Comparison of ENCODE assay signal across 9 cellular contexts in genomic region chr9:14271078-14271673, GRCh38. TPM values are rescaled to one million over a fixed set of nuclear protein-coding genes. Genes with fewer than 3 reads are reported as not detected.
DNase-seq lines count a peak whose midpoint lies in the region; FAIRE-seq and TF ChIP-seq lines count a peak whose summit lies in the region.
"Had no signal": no experiment of that assay in that cellular context is flagged by ENCODE, and none has a peak within 500 bp of the region (broad histone marks: within the 10 kb centered on the region; RNA-seq: fewer than 3 reads in every experiment).

No MANE protein-coding gene starts in this region.

- no TSS peak for BruUV-seq in endothelial cell of umbilical vein (replicated peaks; lab: Mats Ljungman, UMichigan)

- peak; percentile 60 for FAIRE-seq in endothelial cell of umbilical vein (lab: Jason Lieb, UNC)
- FAIRE-seq: G401.6 had no signal

- no peaks in the 10 kb centered on the region for H3K9me1 ChIP-seq in endothelial cell of umbilical vein (replicated peaks; ENCODE audit: control insufficient read depth, extremely low read depth, insufficient read depth, low read length)

- POLR2A ChIA-PET in endothelial cell of umbilical vein (lab: Charles Lee) = interaction anchor here (1.1 kb wide), 1 partner anchor 33 kb away, joined by 7 read pairs; no protein-coding TSS in a partner anchor

- CTCF ChIA-PET in endothelial cell of umbilical vein (lab: Charles Lee) = interaction anchor here (0.6 to 3.2 kb wide), 11 partner anchors 11 to 843 kb away, joined by 3 to 11 read pairs (median 4); no protein-coding TSS in a partner anchor

- TF ChIP-seq POLR2A in endothelial cell of umbilical vein (IDR thresholded peaks at IDR 0.05; ENCODE audit: low read depth, low read length) = no peak

- H4K20me1 ChIP-seq in endothelial cell of umbilical vein (replicated peaks; ENCODE audit: control insufficient read depth, extremely low read depth, insufficient read depth, low read length) = no peaks in the 10 kb centered on the region

- peak overlapping the region; percentile 5 for H3K9ac ChIP-seq in endothelial cell of umbilical vein (replicated peaks; ENCODE audit: extremely low read depth, insufficient read depth, low read length)

- H3K79me2 ChIP-seq in endothelial cell of umbilical vein (ENCODE audit: control insufficient read depth, insufficient read depth, low read length) = peaks cover 86% of the 10 kb centered on the region

- H3K4me1 ChIP-seq in endothelial cell of umbilical vein (ENCODE audit: control insufficient read depth, extremely low read depth, insufficient read depth, low read length) = peaks cover 64% of the 10 kb centered on the region

- peak overlapping the region; percentile 59 for H3K4me2 ChIP-seq in endothelial cell of umbilical vein (ENCODE audit: insufficient read depth, low read length)

- no peaks in the 10 kb centered on the region for H3K9me3 ChIP-seq in endothelial cell of umbilical vein (replicated peaks; ENCODE audit: control insufficient read depth, insufficient read depth, low read length)

- no peaks in the 10 kb centered on the region for H3K27me3 ChIP-seq in endothelial cell of umbilical vein (ENCODE audit: control insufficient read depth in 2 of 2, insufficient read depth in 2 of 2, low read length in 2 of 2)

- H3K4me3 ChIP-seq in endothelial cell of umbilical vein (replicated peaks in 1 of 3; ENCODE audit: insufficient read depth in 1 of 3, low read depth in 1 of 3, low read length in 3 of 3) = peak overlapping the region in 1 of 3 experiments; percentile 33

- H2AFZ ChIP-seq in endothelial cell of umbilical vein (ENCODE audit: low read depth, low read length) = no peak overlapping the region

- intact Hi-C loops in endothelial cell of umbilical vein (cut with micrococcal nuclease) = loop anchor here (1.0 to 5.0 kb wide), 5 partner anchors 25 to 161 kb away; no protein-coding TSS in a partner anchor

- no peak for TF ChIP-seq CTCF in endothelial cell of umbilical vein (IDR thresholded peaks at IDR 0.05; ENCODE audit: extremely low read depth in 1 of 2, insufficient read depth in 1 of 2, low read depth in 1 of 2, low read length in 2 of 2)

- peaks cover 0 to 5% of the 10 kb centered on the region in 2 experiments for H3K36me3 ChIP-seq in endothelial cell of umbilical vein (ENCODE audit: control insufficient read depth in 2 of 2, extremely low read depth in 1 of 2, insufficient read depth in 2 of 2, low read length in 2 of 2)

- dilution Hi-C loops in endothelial cell of umbilical vein (cut with MboI; ENCODE audit: extremely low pct_ligation_motif_present, low sequenced_read_pairs) = no loop called here

- DNase-seq in DMS 273 (lab: John Stamatoyannopoulos, UW; ENCODE audit: unreplicated experiment) (peak; percentile 96), NCI-H510A treated with DMSO at 0.1 percent for 48 hours (lab: John Stamatoyannopoulos, UW) (peak; percentile 71), endothelial cell of umbilical vein (ENCODE audit: low read depth, low spot score) (peak; percentile 95), myocyte (ENCODE audit: low read depth) (peak; percentile 69), KG1 (lab: John Stamatoyannopoulos, UW) (no peak), cerebellar nuclear complex (lab: John Stamatoyannopoulos, UW) (no peak), germinal center (ENCODE audit: low spot score) (no peak)
- DNase-seq in activated CD4-positive, CD25-positive, alpha-beta regulatory T cell treated with anti-CD3 and anti-CD28 coated beads, Interleukin-2, amount 50 U/mL, for 72 hours = no peak

- peak overlapping the region; percentile 46 for H3K27ac ChIP-seq in endothelial cell of umbilical vein (ENCODE audit: insufficient read depth, low read depth, low read length)

TF ChIP-seq in endothelial cell of umbilical vein, 7 proteins besides CTCF, POLR2A, EP300 and RAD21:
- no peak for TF ChIP-seq EZH2 (IDR thresholded peaks at IDR 0.05; ENCODE audit: borderline replicate concordance, low read depth, low read length, severe bottlenecking)
- no peak for TF ChIP-seq MYC (IDR thresholded peaks at IDR 0.05; ENCODE audit: low read depth, low read length)
- no peak for TF ChIP-seq MAX (IDR thresholded peaks at IDR 0.05; ENCODE audit: insufficient read depth, insufficient read length)
- TF ChIP-seq POLR2AphosphoS5 (IDR thresholded peaks at IDR 0.05; ENCODE audit: insufficient read depth, low read depth, low read length) = peak; percentile 69
- TF ChIP-seq JUN (IDR thresholded peaks at IDR 0.05; ENCODE audit: borderline replicate concordance, insufficient read depth, insufficient read length, low read depth) = peak; percentile 40
- peak; percentile 82 for TF ChIP-seq GATA2 (IDR thresholded peaks at IDR 0.05; ENCODE audit: insufficient read depth, insufficient read length, low read depth, low read length)
- TF ChIP-seq FOS (IDR thresholded peaks at IDR 0.05; ENCODE audit: borderline replicate concordance, insufficient read depth, low read length) = peak; percentile 55

RNA-seq across cellular contexts. Expression of gene NFIB, which starts 42.8 kb away (rescaled TPM):
- total RNA-seq in endothelial cell of umbilical vein (160 and 174 TPM in 2 replicates), myocyte (8.9 and 9.1 TPM in 2 replicates)
- 23.4 and 26.4 TPM in 2 replicates for polyA plus RNA-seq in endothelial cell of umbilical vein
- polyA plus RNA-seq in endothelial cell of umbilical vein (2011; cell fraction: cytosol; rRNA removed) = 37.4 and 43.7 TPM in 2 replicates
- polyA plus RNA-seq in endothelial cell of umbilical vein (2011; cell fraction: nucleus; rRNA removed) = 154 and 187 TPM in 2 replicates
- 57.7 and 61.6 TPM in 2 replicates for polyA plus RNA-seq in endothelial cell of umbilical vein (2012)
- 232 and 242 TPM in 2 replicates for polyA minus RNA-seq in endothelial cell of umbilical vein
- polyA minus RNA-seq in endothelial cell of umbilical vein (2011; cell fraction: cytosol; rRNA and poly(A)+ RNA removed) = 21.1 TPM
- polyA minus RNA-seq in endothelial cell of umbilical vein (2011; cell fraction: nucleus; rRNA and poly(A)+ RNA removed) = 402 and 529 TPM in 2 replicates
- polyA plus RNA-seq in myocyte (2012) = 7.0 TPM

Comparison
In these comparisons a context has a peak if more than half of its experiments do, and no peak if none do; other contexts are left out.
1. DNase-seq: peak in DMS 273 (single experiment), NCI-H510A treated with DMSO at 0.1 percent for 48 hours (single experiment), endothelial cell of umbilical vein (single experiment) and myocyte (single experiment); none in KG1 (single experiment), cerebellar nuclear complex (0 of 2), germinal center (single experiment) and activated CD4-positive, CD25-positive, alpha-beta regulatory T cell treated with anti-CD3 and anti-CD28 coated beads, Interleukin-2, amount 50 U/mL, for 72 hours (single experiment).
2. RNA of gene NFIB, which starts 42.8 kb away (total RNA-seq): 160 to 174 TPM in endothelial cell of umbilical vein; 8.9 to 9.1 TPM in myocyte; every median in the first group is over 10 times any median in the second.